Comparison of ENCODE assay signal across 16 cellular contexts in the genomic region with DNA sequence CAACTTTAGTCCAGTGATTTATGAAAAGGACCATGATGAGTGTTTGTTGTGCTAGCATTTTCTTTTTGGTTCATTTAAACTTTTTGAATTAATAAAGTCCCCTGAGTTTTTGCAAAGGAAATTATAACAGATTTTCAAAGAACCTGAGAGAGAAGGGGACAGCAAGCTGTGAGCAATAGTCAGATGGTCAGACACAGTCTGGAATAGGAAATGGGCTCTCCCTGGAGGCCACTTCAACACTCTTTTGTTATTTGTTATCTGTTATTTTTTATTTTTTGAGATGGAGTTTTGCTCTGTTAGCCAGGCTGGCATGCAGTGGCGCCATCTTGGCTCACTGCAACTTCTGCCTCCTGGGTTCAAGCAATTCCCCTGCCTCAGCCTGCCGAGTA.
DNase-seq lines count a peak whose midpoint lies in the region; ATAC-seq and TF ChIP-seq lines count a peak whose summit lies in the region.
"Had no signal": no experiment of that assay in that cellular context is flagged by ENCODE, and none has a peak within 500 bp of the region (broad histone marks: within the 10 kb centered on the region; RNA-seq: fewer than 3 reads in every experiment).

No MANE protein-coding gene starts in this region.

- no peaks in the 10 kb centered on the region for H3K36me3 Mint-ChIP-seq in natural killer cell treated with Interleukin-12 subunit alpha and Interleukin-12 subunit beta and Interleukin-15 and Interleukin-18, amount 100 ng/mL, for 72 hours
- H3K36me3 Mint-ChIP-seq in natural killer cell, result no peaks in the 10 kb centered on the region
- H3K36me3 Mint-ChIP-seq: memory B cell had no signal

- H3K27ac Mint-ChIP-seq in natural killer cell treated with Interleukin-12 subunit alpha and Interleukin-12 subunit beta and Interleukin-15 and Interleukin-18, amount 100 ng/mL, for 72 hours, result peak overlapping the region; percentile 58 to 66
- H3K27ac Mint-ChIP-seq in natural killer cell, result no peak overlapping the region
- H3K27ac Mint-ChIP-seq: activated B cell treated with CpG ODN at 0.5 μM for 24 hours, memory B cell had no signal

- peaks cover 24 to 37% of the 10 kb centered on the region in 2 donors for H3K4me1 ChIP-seq in adrenal gland (replicated peaks in 1 of 2)
- no peaks in the 10 kb centered on the region for H3K4me1 ChIP-seq in prostate gland (replicated peaks)
- H3K4me1 ChIP-seq: parathyroid adenoma had no signal

- 80 to 95% (median 83%) methylated on average over 2 of the region's 2 CpGs for WGBS in adrenal gland, 4 donors
- WGBS in prostate gland, result 93% methylated on average over 2 of the region's 2 CpGs

- H3K4me3 Mint-ChIP-seq in natural killer cell treated with Interleukin-12 subunit alpha and Interleukin-12 subunit beta and Interleukin-15 and Interleukin-18, amount 100 ng/mL, for 72 hours, result no peak overlapping the region
- H3K4me3 Mint-ChIP-seq in natural killer cell, result no peak overlapping the region
- H3K4me3 Mint-ChIP-seq: activated B cell treated with CpG ODN at 0.5 μM for 24 hours, memory B cell had no signal

- H3K27me3 ChIP-seq in adrenal gland (no peaks in the 10 kb centered on the region), prostate gland (replicated peaks; ENCODE audit: insufficient read depth) (no peaks in the 10 kb centered on the region)
- H3K27me3 ChIP-seq: gastrocnemius medialis had no signal

- no peaks in the 10 kb centered on the region for H3K27me3 Mint-ChIP-seq in natural killer cell treated with Interleukin-12 subunit alpha and Interleukin-12 subunit beta and Interleukin-15 and Interleukin-18, amount 100 ng/mL, for 72 hours
- H3K27me3 Mint-ChIP-seq in natural killer cell (ENCODE audit: low read depth in 2 of 2), result peaks cover 0 to 5% of the 10 kb centered on the region in 2 donors

- H3K9me3 ChIP-seq in adrenal gland (replicated peaks in 1 of 3) (no peaks in the 10 kb centered on the region), prostate gland (no peaks in the 10 kb centered on the region)
- H3K9me3 ChIP-seq: gastrocnemius medialis had no signal

- H3K27ac ChIP-seq in adrenal gland, result peak overlapping the region; percentile 22 to 85 (median 65)
- no peak overlapping the region for H3K27ac ChIP-seq in prostate gland
- H3K27ac ChIP-seq: parathyroid adenoma, PC-9 had no signal

- TF ChIP-seq POLR2A in adrenal gland (IDR thresholded peaks at IDR 0.05), result no peak
- TF ChIP-seq POLR2A in prostate gland (IDR thresholded peaks at IDR 0.05), result no peak

- intact Hi-C loops in natural killer cell (cut with micrococcal nuclease) (no loop called here), adrenal gland (cut with DNase I) (no loop called here), prostate gland (cut with DNase I) (no loop called here)

- H3K36me3 ChIP-seq in adrenal gland (replicated peaks in 1 of 2) (no peaks in the 10 kb centered on the region), prostate gland (no peaks in the 10 kb centered on the region)
- H3K36me3 ChIP-seq: gastrocnemius medialis had no signal

- peaks cover 11 to 12% of the 10 kb centered on the region in 2 donors for H3K4me1 Mint-ChIP-seq in natural killer cell treated with Interleukin-12 subunit alpha and Interleukin-12 subunit beta and Interleukin-15 and Interleukin-18, amount 100 ng/mL, for 72 hours (ENCODE audit: low read depth in 2 of 2)
- peaks cover 11% of the 10 kb centered on the region in 2 donors for H3K4me1 Mint-ChIP-seq in natural killer cell
- H3K4me1 Mint-ChIP-seq: activated B cell treated with CpG ODN at 0.5 μM for 24 hours, memory B cell had no signal

- H3K9me3 Mint-ChIP-seq in natural killer cell treated with Interleukin-12 subunit alpha and Interleukin-12 subunit beta and Interleukin-15 and Interleukin-18, amount 100 ng/mL, for 72 hours, result no peaks in the 10 kb centered on the region
- H3K9me3 Mint-ChIP-seq in natural killer cell, result no peaks in the 10 kb centered on the region
- H3K9me3 Mint-ChIP-seq: activated B cell treated with CpG ODN at 0.5 μM for 24 hours, memory B cell had no signal

- no peak for ATAC-seq in natural killer cell treated with Interleukin-12 subunit alpha and Interleukin-12 subunit beta and Interleukin-15 and Interleukin-18, amount 100 ng/mL, for 72 hours
- ATAC-seq in natural killer cell (no peak), GM18873 (IDR thresholded peaks at IDR 0.05; ENCODE audit: low FRiP score, unreplicated experiment) (no peak)

- no peak for DNase-seq in natural killer cell treated with Interleukin-12 subunit alpha and Interleukin-12 subunit beta and Interleukin-15 and Interleukin-18, amount 100 ng/mL, for 72 hours (ENCODE audit: low spot score)
- DNase-seq in natural killer cell (no peak), adrenal gland (no peak), iris pigment epithelial cell (ENCODE audit: low read depth) (peak; percentile 50), prostate gland (ENCODE audit: low spot score) (no peak), NCI-H526 (lab: John Stamatoyannopoulos, UW) (no peak)
- DNase-seq in effector CD4-positive, alpha-beta T cell, result no peak
- DNase-seq: activated B cell treated with CpG ODN at 0.5 μM for 24 hours, activated gamma-delta T cell, gastrocnemius medialis, NCI-H1694, NCI-H510A had no signal

- H3K4me3 ChIP-seq in adrenal gland (no peak overlapping the region), prostate gland (no peak overlapping the region)
- H3K4me3 ChIP-seq: gastrocnemius medialis, PC-9 had no signal

- no peak for TF ChIP-seq CTCF in natural killer cell (IDR thresholded peaks at IDR 0.05)
- TF ChIP-seq CTCF in adrenal gland (IDR thresholded peaks at IDR 0.05), result no peak
- no peak for TF ChIP-seq CTCF in prostate gland (IDR thresholded peaks at IDR 0.05)

Comparison
In these comparisons a context has a peak if more than half of its experiments do, and no peak if none do; other contexts are left out.
1. H3K27ac Mint-ChIP-seq: peak in natural killer cell treated with Interleukin-12 subunit alpha and Interleukin-12 subunit beta and Interleukin-15 and Interleukin-18, amount 100 ng/mL, for 72 hours (2 of 2); none in natural killer cell (0 of 2).
2. H3K27ac ChIP-seq: peak in adrenal gland (5 of 5); none in prostate gland (0 of 2).